ENCODE assay signal across 31 cellular contexts in the genomic region with DNA sequence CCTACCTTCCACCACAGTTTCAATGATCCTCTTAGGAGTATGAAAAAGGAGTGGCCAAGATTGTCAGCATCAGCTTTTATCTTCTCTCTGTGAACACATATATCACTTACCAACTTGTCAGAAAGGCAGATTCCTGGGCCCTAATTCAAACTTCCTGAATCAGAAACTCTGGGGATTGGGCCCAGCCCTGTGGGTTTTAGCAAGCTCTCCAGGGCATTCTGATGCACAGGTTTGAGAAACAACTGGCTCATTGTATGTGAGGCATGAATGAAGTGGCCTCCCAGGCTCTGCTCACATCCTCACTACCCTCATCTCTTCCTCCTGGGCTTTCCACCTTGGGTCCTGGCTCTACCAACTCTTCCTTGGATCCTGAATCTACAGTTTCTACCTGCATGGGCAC. TPM values are rescaled to one million over a fixed set of nuclear protein-coding genes. Genes with fewer than 3 reads are reported as not detected.
A peak's percentile ranks its signal among the peaks of the same experiment; 100 is the strongest.
DNase-seq lines count a peak whose midpoint lies in the region; ATAC-seq and TF ChIP-seq lines count a peak whose summit lies in the region.
"Had no signal": no experiment of that assay in that cellular context is flagged by ENCODE, and none has a peak within 500 bp of the region (broad histone marks: within the 10 kb centered on the region; RNA-seq: fewer than 3 reads in every experiment).

No MANE protein-coding gene starts in this region.

- H3K27ac Mint-ChIP-seq in activated CD8-positive, alpha-beta memory T cell treated with anti-CD3 and anti-CD28 coated beads, Interleukin-2, amount 10 ng/mL, durations not matched to agents 7 days and 5 days: no peak overlapping the region
- no peak overlapping the region for H3K27ac Mint-ChIP-seq in activated naive CD8-positive, alpha-beta T cell treated with anti-CD3 and anti-CD28 coated beads, Interleukin-2, amount 50 U/mL, for 24 hours
- H3K27ac Mint-ChIP-seq: activated CD4-positive, alpha-beta memory T cell treated with anti-CD3 and anti-CD28 coated beads, Interleukin-2, amount 10 ng/mL, durations not matched to agents 7 days and 5 days; activated naive CD4-positive, alpha-beta T cell treated with anti-CD3 and anti-CD28 coated beads, Interleukin-2, amount 10 ng/mL, durations not matched to agents 7 days and 5 days; activated T-helper 1 cell treated with anti-CD3 and anti-CD28 coated beads, Interleukin-12 subunit alpha, Interleukin-12 subunit beta, Interleukin-2, Interleukin-4 antibody, amounts not matched to agents 30 ng/mL and 10 ng/mL and 1 ng/mL, durations not matched to agents 14 hours and 24 hours and 36 hours; CD4-positive, alpha-beta T cell; mesothelial cell of epicardium; naive B cell had no signal

- H3K9ac ChIP-seq in BLaER1: no peak overlapping the region
- H3K9ac ChIP-seq in skeletal muscle tissue (ENCODE audit: low read depth in 1 of 3, low read length in 3 of 3): no peak overlapping the region

- H4K20me1 ChIP-seq in BLaER1: no peaks in the 10 kb centered on the region

- H3K9me3 ChIP-seq in BLaER1 (no peaks in the 10 kb centered on the region), Peyer's patch (no peaks in the 10 kb centered on the region), skeletal muscle tissue (ENCODE audit: control insufficient read depth in 3 of 3, low read length in 3 of 3) (no peaks in the 10 kb centered on the region)
- H3K9me3 ChIP-seq: A549, left lung, neutrophil, prostate gland, sigmoid colon had no signal

- H3K4me1 ChIP-seq in BLaER1 (peaks cover 44% of the 10 kb centered on the region), Peyer's patch (peaks cover 0 to 16% (median 0%) of the 10 kb centered on the region in 4 donors), skeletal muscle tissue (ENCODE audit: control insufficient read depth in 3 of 3, insufficient read depth in 3 of 3, low read length in 3 of 3) (peaks cover 21 to 38% (median 27%) of the 10 kb centered on the region in 3 donors)
- H3K4me1 ChIP-seq: prostate gland had no signal

- H3K4me3 ChIP-seq in BLaER1 (no peak overlapping the region), Peyer's patch (no peak overlapping the region), skeletal muscle tissue (ENCODE audit: low read length in 3 of 3) (no peak overlapping the region)
- H3K4me3 ChIP-seq: A549, left lung, prostate gland, sigmoid colon had no signal

- no peaks in the 10 kb centered on the region for H3K9me3 Mint-ChIP-seq in activated CD8-positive, alpha-beta memory T cell treated with anti-CD3 and anti-CD28 coated beads, Interleukin-2, amount 10 ng/mL, durations not matched to agents 7 days and 5 days (ENCODE audit: low read depth)
- no peaks in the 10 kb centered on the region for H3K9me3 Mint-ChIP-seq in activated naive CD8-positive, alpha-beta T cell treated with anti-CD3 and anti-CD28 coated beads, Interleukin-2, amount 50 U/mL, for 24 hours
- H3K9me3 Mint-ChIP-seq: activated CD4-positive, alpha-beta memory T cell treated with anti-CD3 and anti-CD28 coated beads, Interleukin-2, amount 10 ng/mL, durations not matched to agents 7 days and 5 days; activated naive CD4-positive, alpha-beta T cell treated with anti-CD3 and anti-CD28 coated beads, Interleukin-2, amount 10 ng/mL, durations not matched to agents 7 days and 5 days; activated T-helper 1 cell treated with anti-CD3 and anti-CD28 coated beads, Interleukin-12 subunit alpha, Interleukin-12 subunit beta, Interleukin-2, Interleukin-4 antibody, amounts not matched to agents 30 ng/mL and 10 ng/mL and 1 ng/mL, durations not matched to agents 14 hours and 24 hours and 36 hours; CD4-positive, alpha-beta T cell; mesothelial cell of epicardium; naive B cell had no signal

- H3K27ac ChIP-seq in BLaER1: no peak overlapping the region
- H3K27ac ChIP-seq in Peyer's patch: peak overlapping the region in 3 of 4 donors; percentile 28 to 61 (median 57)
- H3K27ac ChIP-seq in skeletal muscle tissue (ENCODE audit: low read depth, low read length): peak overlapping the region; percentile 70
- H3K27ac ChIP-seq: HL-60, neutrophil, prostate gland had no signal

- H3K36me3 ChIP-seq in BLaER1: no peaks in the 10 kb centered on the region
- H3K36me3 ChIP-seq in Peyer's patch: no peaks in the 10 kb centered on the region
- no peaks in the 10 kb centered on the region for H3K36me3 ChIP-seq in skeletal muscle tissue (ENCODE audit: control insufficient read depth in 3 of 3, insufficient read depth in 3 of 3, low read length in 3 of 3)
- H3K36me3 ChIP-seq: brain microvascular endothelial cell, left lung, neutrophil, prostate gland, sigmoid colon had no signal

- peak; percentile 25 for ATAC-seq in esophagus mucosa
- no peak for ATAC-seq in activated CD8-positive, alpha-beta memory T cell treated with anti-CD3 and anti-CD28 coated beads, Interleukin-2, amount 10 ng/mL, durations not matched to agents 7 days and 5 days
- ATAC-seq in GM18519 (IDR thresholded peaks at IDR 0.05; ENCODE audit: low FRiP score, unreplicated experiment): no peak
- no peak for ATAC-seq in activated naive CD8-positive, alpha-beta T cell treated with anti-CD3 and anti-CD28 coated beads, Interleukin-2, amount 50 U/mL, for 24 hours

- H3K27me3 ChIP-seq in BLaER1 (no peaks in the 10 kb centered on the region), Peyer's patch (no peaks in the 10 kb centered on the region), skeletal muscle tissue (ENCODE audit: control insufficient read depth in 3 of 3, insufficient read depth in 3 of 3, low read length in 3 of 3) (no peaks in the 10 kb centered on the region)
- H3K27me3 ChIP-seq: brain microvascular endothelial cell, left lung, neutrophil, sigmoid colon had no signal

- H3K4me3 Mint-ChIP-seq in activated CD8-positive, alpha-beta memory T cell treated with anti-CD3 and anti-CD28 coated beads, Interleukin-2, amount 10 ng/mL, durations not matched to agents 7 days and 5 days: no peak overlapping the region
- H3K4me3 Mint-ChIP-seq in activated naive CD8-positive, alpha-beta T cell treated with anti-CD3 and anti-CD28 coated beads, Interleukin-2, amount 50 U/mL, for 24 hours: no peak overlapping the region
- H3K4me3 Mint-ChIP-seq: activated CD4-positive, alpha-beta memory T cell treated with anti-CD3 and anti-CD28 coated beads, Interleukin-2, amount 10 ng/mL, durations not matched to agents 7 days and 5 days; activated naive CD4-positive, alpha-beta T cell treated with anti-CD3 and anti-CD28 coated beads, Interleukin-2, amount 10 ng/mL, durations not matched to agents 7 days and 5 days; activated T-helper 1 cell treated with anti-CD3 and anti-CD28 coated beads, Interleukin-12 subunit alpha, Interleukin-12 subunit beta, Interleukin-2, Interleukin-4 antibody, amounts not matched to agents 30 ng/mL and 10 ng/mL and 1 ng/mL, durations not matched to agents 14 hours and 24 hours and 36 hours; CD4-positive, alpha-beta T cell; mesothelial cell of epicardium; naive B cell had no signal

- no peaks in the 10 kb centered on the region for H3K36me3 Mint-ChIP-seq in activated CD8-positive, alpha-beta memory T cell treated with anti-CD3 and anti-CD28 coated beads, Interleukin-2, amount 10 ng/mL, durations not matched to agents 7 days and 5 days
- H3K36me3 Mint-ChIP-seq in activated naive CD8-positive, alpha-beta T cell treated with anti-CD3 and anti-CD28 coated beads, Interleukin-2, amount 50 U/mL, for 24 hours (ENCODE audit: low read depth): no peaks in the 10 kb centered on the region
- H3K36me3 Mint-ChIP-seq: activated naive CD4-positive, alpha-beta T cell treated with anti-CD3 and anti-CD28 coated beads, Interleukin-2, amount 10 ng/mL, durations not matched to agents 7 days and 5 days; mesothelial cell of epicardium; naive B cell had no signal

- H3K27me3 Mint-ChIP-seq in activated CD8-positive, alpha-beta memory T cell treated with anti-CD3 and anti-CD28 coated beads, Interleukin-2, amount 10 ng/mL, durations not matched to agents 7 days and 5 days: peaks cover 10% of the 10 kb centered on the region
- no peaks in the 10 kb centered on the region for H3K27me3 Mint-ChIP-seq in activated naive CD8-positive, alpha-beta T cell treated with anti-CD3 and anti-CD28 coated beads, Interleukin-2, amount 50 U/mL, for 24 hours
- H3K27me3 Mint-ChIP-seq: naive B cell had no signal

- no peak for DNase-seq in Peyer's patch
- DNase-seq in activated CD8-positive, alpha-beta memory T cell treated with anti-CD3 and anti-CD28 coated beads, Interleukin-2, amount 10 ng/mL, durations not matched to agents 7 days and 5 days: no peak
- DNase-seq in T-helper 9 cell: no peak
- no peak for DNase-seq in activated naive CD8-positive, alpha-beta T cell treated with anti-CD3 and anti-CD28 coated beads, Interleukin-2, amount 50 U/mL, for 24 hours
- DNase-seq: activated CD4-positive, alpha-beta memory T cell treated with anti-CD3 and anti-CD28 coated beads, Interleukin-2, amount 10 ng/mL, durations not matched to agents 7 days and 5 days; activated CD4-positive, alpha-beta T cell treated with anti-CD3 and anti-CD28 coated beads for 1 hour; activated CD8-positive, alpha-beta memory T cell treated with anti-CD3 and anti-CD28 coated beads, Interleukin-2, amount 50 U/mL, for 48 hours; activated naive CD4-positive, alpha-beta T cell treated with anti-CD3 and anti-CD28 coated beads, Interleukin-2, amount 10 ng/mL, durations not matched to agents 7 days and 5 days; CD4-positive, alpha-beta T cell; cerebellar nuclear complex; left lung; naive B cell; NCI-H1436 treated with DMSO at 0.1 percent for 48 hours; sigmoid colon; stimulated activated CD4-positive, alpha-beta T cell treated with anti-CD3 and anti-CD28 coated beads, Interleukin-4, amount 100 ng/mL, for 4 hours; substantia nigra; T-helper 2 cell had no signal

- peak overlapping the region; percentile 70 for H3K4me2 ChIP-seq in BLaER1

- CTCF ChIA-PET in activated CD8-positive, alpha-beta memory T cell treated with anti-CD3 and anti-CD28 coated beads, Interleukin-2, amount 10 ng/mL, durations not matched to agents 7 days and 5 days (lab: Charles Lee): no interaction called here

- TF ChIP-seq POLR2A in Peyer's patch (IDR thresholded peaks at IDR 0.05): no peak

- TF ChIP-seq CTCF in Peyer's patch (IDR thresholded peaks at IDR 0.05): no peak

- H3K4me1 Mint-ChIP-seq in activated CD8-positive, alpha-beta memory T cell treated with anti-CD3 and anti-CD28 coated beads, Interleukin-2, amount 10 ng/mL, durations not matched to agents 7 days and 5 days: no peaks in the 10 kb centered on the region
- no peaks in the 10 kb centered on the region for H3K4me1 Mint-ChIP-seq in activated naive CD8-positive, alpha-beta T cell treated with anti-CD3 and anti-CD28 coated beads, Interleukin-2, amount 50 U/mL, for 24 hours
- H3K4me1 Mint-ChIP-seq: activated CD4-positive, alpha-beta memory T cell treated with anti-CD3 and anti-CD28 coated beads, Interleukin-2, amount 10 ng/mL, durations not matched to agents 7 days and 5 days; activated naive CD4-positive, alpha-beta T cell treated with anti-CD3 and anti-CD28 coated beads, Interleukin-2, amount 10 ng/mL, durations not matched to agents 7 days and 5 days; naive B cell had no signal

RNA-seq across cellular contexts. Expression of gene THBD, which starts 13.2 kb away (rescaled TPM):
- total RNA-seq in Peyer's patch (10 to 100 TPM in 3 of 4 donors, 1 to 10 TPM in 1; 7.9 to 31.4 (median 12.9) TPM), esophagus mucosa (46.5 TPM), skeletal muscle tissue (6.8 TPM)
- not detected for total RNA-seq in activated CD8-positive, alpha-beta memory T cell treated with anti-CD3 and anti-CD28 coated beads, Interleukin-2, amount 10 ng/mL, durations not matched to agents 7 days and 5 days
- total RNA-seq: activated CD4-positive, alpha-beta memory T cell treated with anti-CD3 and anti-CD28 coated beads, Interleukin-2, amount 10 ng/mL, durations not matched to agents 7 days and 5 days; activated T-helper 1 cell treated with anti-CD3 and anti-CD28 coated beads, Interleukin-12 subunit alpha, Interleukin-12 subunit beta, Interleukin-2, Interleukin-4 antibody, amounts not matched to agents 30 ng/mL and 10 ng/mL and 1 ng/mL, durations not matched to agents 14 hours and 24 hours and 36 hours had no signal

RNA-seq across cellular contexts. Expression of gene CD93, which starts 23.5 kb away (rescaled TPM):
- 10 to 100 TPM in 2 of 4 donors, 1 to 10 TPM in 2; 3.7 to 16.5 (median 9.7) TPM for total RNA-seq in Peyer's patch
- total RNA-seq in esophagus mucosa: 7.9 TPM
- total RNA-seq in skeletal muscle tissue: 76.7 TPM
- 1 to 10 TPM in 1 of 2 experiments, under 1 TPM in 1; 0.54 to 1.6 TPM for total RNA-seq in activated CD8-positive, alpha-beta memory T cell treated with anti-CD3 and anti-CD28 coated beads, Interleukin-2, amount 10 ng/mL, durations not matched to agents 7 days and 5 days

RNA-seq across cellular contexts. Expression of gene SSTR4, which starts 27.5 kb away (rescaled TPM):
- total RNA-seq in Peyer's patch (not detected), esophagus mucosa (not detected), skeletal muscle tissue (not detected)
- total RNA-seq in activated CD8-positive, alpha-beta memory T cell treated with anti-CD3 and anti-CD28 coated beads, Interleukin-2, amount 10 ng/mL, durations not matched to agents 7 days and 5 days: not detected
- total RNA-seq: activated CD4-positive, alpha-beta memory T cell treated with anti-CD3 and anti-CD28 coated beads, Interleukin-2, amount 10 ng/mL, durations not matched to agents 7 days and 5 days; activated T-helper 1 cell treated with anti-CD3 and anti-CD28 coated beads, Interleukin-12 subunit alpha, Interleukin-12 subunit beta, Interleukin-2, Interleukin-4 antibody, amounts not matched to agents 30 ng/mL and 10 ng/mL and 1 ng/mL, durations not matched to agents 14 hours and 24 hours and 36 hours; CD4-positive, alpha-beta T cell; Daoy; H7; left lung; mesothelial cell of epicardium; prostate gland; sigmoid colon; ureter had no signal
